ENCODE assay signal across 13 cellular contexts in genomic region chr1:86154581-86155060, GRCh38. TPM values are rescaled to one million over a fixed set of nuclear protein-coding genes. Genes with fewer than 3 reads are reported as not detected.
A peak's percentile ranks its signal among the peaks of the same experiment; 100 is the strongest.
DNase-seq lines count a peak whose midpoint lies in the region; ATAC-seq and TF ChIP-seq lines count a peak whose summit lies in the region.
"Had no signal": no experiment of that assay in that cellular context is flagged by ENCODE, and none has a peak within 500 bp of the region (broad histone marks: within the 10 kb centered on the region; RNA-seq: fewer than 3 reads in every experiment).

No MANE protein-coding gene starts in this region.

- H4K8ac ChIP-seq in neuronal stem cell (ENCODE audit: low read depth, low read length) = no peak overlapping the region

- H4K91ac ChIP-seq in neuronal stem cell (ENCODE audit: low read depth, low read length, poor library complexity) = no peak overlapping the region

- peak overlapping the region; percentile 47 for H3K14ac ChIP-seq in neuronal stem cell (ENCODE audit: low read length)

- H3K27me3 Mint-ChIP-seq in T-helper 2 cell treated with Interferon-gamma antibody and Interleukin-4, amounts not matched to agents 5 μg/mL and 100 μg/mL, for 36 hours (ENCODE audit: low read depth) = peaks cover 38% of the 10 kb centered on the region

- H3K4me3 ChIP-seq in BE2C (ENCODE audit: low read depth, low read length) (no peak overlapping the region), SK-N-MC (peak overlapping the region; percentile 40), foreskin fibroblast (ENCODE audit: low read depth in 1 of 2, low read length in 2 of 2) (peak overlapping the region; percentile 36 to 51), neuronal stem cell (ENCODE audit: low read length in 2 of 2) (peak overlapping the region in 1 of 2 donors; percentile 40)
- H3K4me3 ChIP-seq: cardiac muscle cell had no signal

- WGBS in neuronal stem cell (ENCODE audit: extremely low coverage in 2 of 2, insufficient read length in 2 of 2, insufficient replicate concordance in 1 of 2), 2 donors = no CpG with 5 or more reads among the region's 21 CpGs

- H3K27me3 ChIP-seq in BE2C (peaks cover 25% of the 10 kb centered on the region), neuronal stem cell (ENCODE audit: control insufficient read depth in 3 of 3, insufficient read depth in 3 of 3, low read depth in 1 of 3, low read length in 3 of 3) (peaks cover 17 to 57% (median 30%) of the 10 kb centered on the region in 3 experiments)

- H3K4me2 ChIP-seq in neuronal stem cell (ENCODE audit: insufficient read depth, low read length, poor library complexity, severe bottlenecking) = peak overlapping the region; percentile 89

- no peak overlapping the region for H2BK5ac ChIP-seq in neuronal stem cell (ENCODE audit: low read length)

- no peak overlapping the region for H3K4me3 Mint-ChIP-seq in T-helper 2 cell treated with Interferon-gamma antibody and Interleukin-4, amounts not matched to agents 5 μg/mL and 100 μg/mL, for 36 hours
- H3K4me3 Mint-ChIP-seq: activated CD8-positive, alpha-beta T cell treated with anti-CD3 and anti-CD28 coated beads, Interleukin-2, amount 10 ng/mL, durations not matched to agents 7 days and 5 days; CD4-positive, alpha-beta T cell had no signal

- no peaks in the 10 kb centered on the region for H3K36me3 Mint-ChIP-seq in T-helper 2 cell treated with Interferon-gamma antibody and Interleukin-4, amounts not matched to agents 5 μg/mL and 100 μg/mL, for 36 hours (ENCODE audit: low read depth)

- H3K36me3 ChIP-seq in BE2C = no peaks in the 10 kb centered on the region
- no peaks in the 10 kb centered on the region for H3K36me3 ChIP-seq in SK-N-MC (ENCODE audit: insufficient read depth, low read length)
- no peaks in the 10 kb centered on the region for H3K36me3 ChIP-seq in neuronal stem cell (replicated peaks in 1 of 2; ENCODE audit: control insufficient read depth in 2 of 2, insufficient read depth in 2 of 2, low read length in 2 of 2)
- H3K36me3 ChIP-seq: cardiac muscle cell, tibial artery had no signal

- H2AK5ac ChIP-seq in neuronal stem cell (ENCODE audit: low read depth, low read length) = peak overlapping the region; percentile 61

- H2AFZ ChIP-seq in neuronal stem cell (ENCODE audit: low read length) = peak overlapping the region; percentile 91

- TF ChIP-seq CTCF in BE2C (IDR thresholded peaks at IDR 0.05; ENCODE audit: low read depth, low read length) (no peak), foreskin fibroblast (IDR thresholded peaks at IDR 0.05; ENCODE audit: low read depth, low read length) (no peak)

- H3K4me1 ChIP-seq in BE2C (no peaks in the 10 kb centered on the region), neuronal stem cell (ENCODE audit: control insufficient read depth in 2 of 2, insufficient read depth in 1 of 2, low read depth in 1 of 2, low read length in 2 of 2) (peaks cover 9 to 17% of the 10 kb centered on the region in 2 donors)

- no peaks in the 10 kb centered on the region for H3K79me1 ChIP-seq in neuronal stem cell (ENCODE audit: low read depth, low read length)

- peak overlapping the region; percentile 95 for H2BK15ac ChIP-seq in neuronal stem cell (ENCODE audit: low read length)

- H3K27ac ChIP-seq in SK-N-MC = peak overlapping the region; percentile 64
- H3K27ac ChIP-seq in neuronal stem cell (replicated peaks; ENCODE audit: low read length) = no peak overlapping the region
- H3K27ac ChIP-seq: cardiac muscle cell, tibial artery had no signal

- H3K18ac ChIP-seq in neuronal stem cell (ENCODE audit: low read length) = peak overlapping the region; percentile 93

- H3K4ac ChIP-seq in neuronal stem cell (ENCODE audit: low read length) = no peak overlapping the region

- H3K27ac Mint-ChIP-seq in T-helper 2 cell treated with Interferon-gamma antibody and Interleukin-4, amounts not matched to agents 5 μg/mL and 100 μg/mL, for 36 hours = no peak overlapping the region
- H3K27ac Mint-ChIP-seq: activated CD8-positive, alpha-beta T cell treated with anti-CD3 and anti-CD28 coated beads, Interleukin-2, amount 10 ng/mL, durations not matched to agents 7 days and 5 days; CD4-positive, alpha-beta T cell had no signal

- DNase-seq in BE2C = peak; percentile 37
- no peak for DNase-seq in SK-N-MC (ENCODE audit: low read depth, low spot score)
- peak; percentile 68 to 89 for DNase-seq in foreskin fibroblast
- peak; percentile 9 for DNase-seq in neuronal stem cell (ENCODE audit: low spot score)
- DNase-seq in T-helper 2 cell treated with Interferon-gamma antibody and Interleukin-4, amounts not matched to agents 5 μg/mL and 100 μg/mL, for 36 hours (ENCODE audit: low spot score) = no peak
- no peak for DNase-seq in HK-2 (ENCODE audit: unreplicated experiment)
- DNase-seq: activated CD8-positive, alpha-beta T cell treated with anti-CD3 and anti-CD28 coated beads, Interleukin-2, amount 10 ng/mL, durations not matched to agents 7 days and 5 days; CD4-positive, alpha-beta T cell; PC-3 had no signal

- H3K4me1 Mint-ChIP-seq in T-helper 2 cell treated with Interferon-gamma antibody and Interleukin-4, amounts not matched to agents 5 μg/mL and 100 μg/mL, for 36 hours (ENCODE audit: low read depth) = peaks cover 4% of the 10 kb centered on the region

- H2BK120ac ChIP-seq in neuronal stem cell (ENCODE audit: low read depth, low read length) = no peak overlapping the region

- ATAC-seq in HG03354 (IDR thresholded peaks at IDR 0.05; ENCODE audit: poor library complexity, severe bottlenecking, unreplicated experiment) = no peak
- no peak for ATAC-seq in HG03520 (IDR thresholded peaks at IDR 0.05; ENCODE audit: unreplicated experiment)
- ATAC-seq: activated CD8-positive, alpha-beta T cell treated with anti-CD3 and anti-CD28 coated beads, Interleukin-2, amount 10 ng/mL, durations not matched to agents 7 days and 5 days; PC-3 had no signal

- no peaks in the 10 kb centered on the region for H3K9me3 Mint-ChIP-seq in T-helper 2 cell treated with Interferon-gamma antibody and Interleukin-4, amounts not matched to agents 5 μg/mL and 100 μg/mL, for 36 hours
- H3K9me3 Mint-ChIP-seq: CD4-positive, alpha-beta T cell had no signal

- H2BK12ac ChIP-seq in neuronal stem cell (ENCODE audit: low read length) = no peak overlapping the region

- H3K9ac ChIP-seq in SK-N-MC (ENCODE audit: insufficient read length) (no peak overlapping the region), neuronal stem cell (ENCODE audit: low read depth, low read length, poor library complexity) (peak overlapping the region; percentile 50)

- H3K9me3 ChIP-seq in BE2C (no peaks in the 10 kb centered on the region), SK-N-MC (ENCODE audit: low read depth, low read length) (0 out of 2 replicates have a peak, but pooled peaks cover 3% of the 10 kb centered on the region), neuronal stem cell (replicated peaks in 1 of 2; ENCODE audit: control insufficient read depth in 2 of 2, insufficient read depth in 1 of 2, low read depth in 1 of 2, low read length in 2 of 2) (peaks cover 0 to 3% of the 10 kb centered on the region in 2 donors)
- H3K9me3 ChIP-seq: tibial artery had no signal

- H3K23ac ChIP-seq in neuronal stem cell (ENCODE audit: low read depth, low read length, poor library complexity) = peak overlapping the region; percentile 89

RNA-seq across cellular contexts. Expression of gene COL24A1, which starts 2.0 kb away (rescaled TPM):
- 0.20 TPM for polyA plus RNA-seq in BE2C (2012; ENCODE audit: insufficient read depth, insufficient read length, low read depth)
- polyA plus RNA-seq in neuronal stem cell (2013, experiment 1 of 2) = 0.10 TPM
- polyA plus RNA-seq in neuronal stem cell (2013, experiment 2 of 2) = 0.03 TPM

Comparison
In these comparisons a context has a peak if more than half of its experiments do, and no peak if none do; other contexts are left out.
1. DNase-seq: peak in BE2C (single experiment), foreskin fibroblast (2 of 2) and neuronal stem cell (single experiment); none in SK-N-MC (single experiment), T-helper 2 cell treated with Interferon-gamma antibody and Interleukin-4, amounts not matched to agents 5 μg/mL and 100 μg/mL, for 36 hours (single experiment) and HK-2 (single experiment).